Comparison of ENCODE assay signal across 1 cellular context in the genomic region with DNA sequence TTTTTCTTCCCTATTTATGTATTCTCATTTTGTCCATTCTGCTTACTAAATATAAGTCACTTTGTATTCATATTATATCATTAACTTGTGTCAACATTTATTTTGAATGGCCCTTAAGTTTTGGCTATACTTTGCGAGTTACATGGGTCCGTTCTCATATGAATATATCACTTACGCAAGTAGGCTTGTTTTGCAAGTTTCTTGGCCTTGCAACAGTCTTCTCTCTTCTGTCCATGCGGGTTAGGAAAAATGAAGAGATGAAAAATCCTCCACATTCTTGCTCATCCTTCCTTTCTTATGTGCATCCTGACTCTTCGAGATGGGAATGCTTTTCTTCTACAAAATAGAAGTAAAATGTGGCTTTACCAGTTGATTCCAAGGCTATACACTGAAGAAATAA.
TF ChIP-seq lines count a peak whose summit lies in the region.

No MANE protein-coding gene starts in this region.

TF ChIP-seq in GM23338, 12 proteins besides CTCF, POLR2A, EP300 and RAD21 (continued from another document):
- TF ChIP-seq, protein P1, sequence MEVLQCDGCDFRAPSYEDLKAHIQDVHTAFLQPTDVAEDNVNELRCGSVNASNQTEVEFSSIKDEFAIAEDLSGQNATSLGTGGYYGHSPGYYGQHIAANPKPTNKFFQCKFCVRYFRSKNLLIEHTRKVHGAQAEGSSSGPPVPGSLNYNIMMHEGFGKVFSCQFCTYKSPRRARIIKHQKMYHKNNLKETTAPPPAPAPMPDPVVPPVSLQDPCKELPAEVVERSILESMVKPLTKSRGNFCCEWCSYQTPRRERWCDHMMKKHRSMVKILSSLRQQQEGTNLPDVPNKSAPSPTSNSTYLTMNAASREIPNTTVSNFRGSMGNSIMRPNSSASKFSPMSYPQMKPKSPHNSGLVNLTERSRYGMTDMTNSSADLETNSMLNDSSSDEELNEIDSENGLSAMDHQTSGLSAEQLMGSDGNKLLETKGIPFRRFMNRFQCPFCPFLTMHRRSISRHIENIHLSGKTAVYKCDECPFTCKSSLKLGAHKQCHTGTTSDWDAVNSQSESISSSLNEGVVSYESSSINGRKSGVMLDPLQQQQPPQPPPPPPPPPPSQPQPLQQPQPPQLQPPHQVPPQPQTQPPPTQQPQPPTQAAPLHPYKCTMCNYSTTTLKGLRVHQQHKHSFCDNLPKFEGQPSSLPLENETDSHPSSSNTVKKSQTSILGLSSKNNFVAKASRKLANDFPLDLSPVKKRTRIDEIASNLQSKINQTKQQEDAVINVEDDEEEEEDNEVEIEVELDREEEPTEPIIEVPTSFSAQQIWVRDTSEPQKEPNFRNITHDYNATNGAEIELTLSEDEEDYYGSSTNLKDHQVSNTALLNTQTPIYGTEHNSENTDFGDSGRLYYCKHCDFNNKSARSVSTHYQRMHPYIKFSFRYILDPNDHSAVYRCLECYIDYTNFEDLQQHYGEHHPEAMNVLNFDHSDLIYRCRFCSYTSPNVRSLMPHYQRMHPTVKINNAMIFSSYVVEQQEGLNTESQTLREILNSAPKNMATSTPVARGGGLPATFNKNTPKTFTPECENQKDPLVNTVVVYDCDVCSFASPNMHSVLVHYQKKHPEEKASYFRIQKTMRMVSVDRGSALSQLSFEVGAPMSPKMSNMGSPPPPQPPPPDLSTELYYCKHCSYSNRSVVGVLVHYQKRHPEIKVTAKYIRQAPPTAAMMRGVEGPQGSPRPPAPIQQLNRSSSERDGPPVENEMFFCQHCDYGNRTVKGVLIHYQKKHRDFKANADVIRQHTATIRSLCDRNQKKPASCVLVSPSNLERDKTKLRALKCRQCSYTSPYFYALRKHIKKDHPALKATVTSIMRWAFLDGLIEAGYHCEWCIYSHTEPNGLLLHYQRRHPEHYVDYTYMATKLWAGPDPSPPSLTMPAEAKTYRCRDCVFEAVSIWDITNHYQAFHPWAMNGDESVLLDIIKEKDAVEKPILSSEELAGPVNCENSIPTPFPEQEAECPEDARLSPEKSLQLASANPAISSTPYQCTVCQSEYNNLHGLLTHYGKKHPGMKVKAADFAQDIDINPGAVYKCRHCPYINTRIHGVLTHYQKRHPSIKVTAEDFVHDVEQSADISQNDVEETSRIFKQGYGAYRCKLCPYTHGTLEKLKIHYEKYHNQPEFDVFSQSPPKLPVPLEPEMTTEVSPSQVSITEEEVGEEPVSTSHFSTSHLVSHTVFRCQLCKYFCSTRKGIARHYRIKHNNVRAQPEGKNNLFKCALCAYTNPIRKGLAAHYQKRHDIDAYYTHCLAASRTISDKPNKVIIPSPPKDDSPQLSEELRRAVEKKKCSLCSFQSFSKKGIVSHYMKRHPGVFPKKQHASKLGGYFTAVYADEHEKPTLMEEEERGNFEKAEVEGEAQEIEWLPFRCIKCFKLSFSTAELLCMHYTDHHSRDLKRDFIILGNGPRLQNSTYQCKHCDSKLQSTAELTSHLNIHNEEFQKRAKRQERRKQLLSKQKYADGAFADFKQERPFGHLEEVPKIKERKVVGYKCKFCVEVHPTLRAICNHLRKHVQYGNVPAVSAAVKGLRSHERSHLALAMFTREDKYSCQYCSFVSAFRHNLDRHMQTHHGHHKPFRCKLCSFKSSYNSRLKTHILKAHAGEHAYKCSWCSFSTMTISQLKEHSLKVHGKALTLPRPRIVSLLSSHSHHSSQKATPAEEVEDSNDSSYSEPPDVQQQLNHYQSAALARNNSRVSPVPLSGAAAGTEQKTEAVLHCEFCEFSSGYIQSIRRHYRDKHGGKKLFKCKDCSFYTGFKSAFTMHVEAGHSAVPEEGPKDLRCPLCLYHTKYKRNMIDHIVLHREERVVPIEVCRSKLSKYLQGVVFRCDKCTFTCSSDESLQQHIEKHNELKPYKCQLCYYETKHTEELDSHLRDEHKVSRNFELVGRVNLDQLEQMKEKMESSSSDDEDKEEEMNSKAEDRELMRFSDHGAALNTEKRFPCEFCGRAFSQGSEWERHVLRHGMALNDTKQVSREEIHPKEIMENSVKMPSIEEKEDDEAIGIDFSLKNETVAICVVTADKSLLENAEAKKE (CRISPR knock-in tag; IDR thresholded peaks at IDR 0.05): no peak
- no peak for TF ChIP-seq EZH2phosphoT487 (IDR thresholded peaks at IDR 0.05; ENCODE audit: unreplicated experiment)
- TF ChIP-seq, protein P2, sequence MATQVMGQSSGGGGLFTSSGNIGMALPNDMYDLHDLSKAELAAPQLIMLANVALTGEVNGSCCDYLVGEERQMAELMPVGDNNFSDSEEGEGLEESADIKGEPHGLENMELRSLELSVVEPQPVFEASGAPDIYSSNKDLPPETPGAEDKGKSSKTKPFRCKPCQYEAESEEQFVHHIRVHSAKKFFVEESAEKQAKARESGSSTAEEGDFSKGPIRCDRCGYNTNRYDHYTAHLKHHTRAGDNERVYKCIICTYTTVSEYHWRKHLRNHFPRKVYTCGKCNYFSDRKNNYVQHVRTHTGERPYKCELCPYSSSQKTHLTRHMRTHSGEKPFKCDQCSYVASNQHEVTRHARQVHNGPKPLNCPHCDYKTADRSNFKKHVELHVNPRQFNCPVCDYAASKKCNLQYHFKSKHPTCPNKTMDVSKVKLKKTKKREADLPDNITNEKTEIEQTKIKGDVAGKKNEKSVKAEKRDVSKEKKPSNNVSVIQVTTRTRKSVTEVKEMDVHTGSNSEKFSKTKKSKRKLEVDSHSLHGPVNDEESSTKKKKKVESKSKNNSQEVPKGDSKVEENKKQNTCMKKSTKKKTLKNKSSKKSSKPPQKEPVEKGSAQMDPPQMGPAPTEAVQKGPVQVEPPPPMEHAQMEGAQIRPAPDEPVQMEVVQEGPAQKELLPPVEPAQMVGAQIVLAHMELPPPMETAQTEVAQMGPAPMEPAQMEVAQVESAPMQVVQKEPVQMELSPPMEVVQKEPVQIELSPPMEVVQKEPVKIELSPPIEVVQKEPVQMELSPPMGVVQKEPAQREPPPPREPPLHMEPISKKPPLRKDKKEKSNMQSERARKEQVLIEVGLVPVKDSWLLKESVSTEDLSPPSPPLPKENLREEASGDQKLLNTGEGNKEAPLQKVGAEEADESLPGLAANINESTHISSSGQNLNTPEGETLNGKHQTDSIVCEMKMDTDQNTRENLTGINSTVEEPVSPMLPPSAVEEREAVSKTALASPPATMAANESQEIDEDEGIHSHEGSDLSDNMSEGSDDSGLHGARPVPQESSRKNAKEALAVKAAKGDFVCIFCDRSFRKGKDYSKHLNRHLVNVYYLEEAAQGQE (IDR thresholded peaks at IDR 0.05; ENCODE audit: unreplicated experiment): no peak
- TF ChIP-seq POLR2AphosphoS5 (IDR thresholded peaks at IDR 0.05; ENCODE audit: low read depth): no peak
- TF ChIP-seq JUNB (IDR thresholded peaks at IDR 0.05; ENCODE audit: unreplicated experiment): no peak
- no peak for TF ChIP-seq CREB1 (CRISPR knock-in tag; IDR thresholded peaks at IDR 0.05; ENCODE audit: low read depth)
